Comparison of ENCODE assay signal across 8 cellular contexts in genomic region chr22:39240841-39241631, GRCh38. TPM values are rescaled to one million over a fixed set of nuclear protein-coding genes. Genes with fewer than 3 reads are reported as not detected.
DNase-seq lines count a peak whose midpoint lies in the region; ATAC-seq and TF ChIP-seq lines count a peak whose summit lies in the region.

No MANE protein-coding gene starts in this region.

- H3K27me3 Mint-ChIP-seq in activated CD4-positive, alpha-beta memory T cell treated with anti-CD3 and anti-CD28 coated beads, Interleukin-2, amount 10 ng/mL, durations not matched to agents 7 days and 5 days = peaks cover 61% of the 10 kb centered on the region

- peak overlapping the region; percentile 82 for H3K27ac Mint-ChIP-seq in activated CD4-positive, alpha-beta memory T cell treated with anti-CD3 and anti-CD28 coated beads, Interleukin-2, amount 10 ng/mL, durations not matched to agents 7 days and 5 days

- no peak overlapping the region for H3K27ac ChIP-seq in HUES6 (ENCODE audit: low read depth, low read length)
- no peak overlapping the region for H3K27ac ChIP-seq in foreskin keratinocyte
- H3K27ac ChIP-seq in psoas muscle = peak overlapping the region; percentile 87
- H3K27ac ChIP-seq in testis = peak overlapping the region in 1 of 2 donors; percentile 50

- no peaks in the 10 kb centered on the region for H3K36me3 ChIP-seq in HUES6 (ENCODE audit: control insufficient read depth, insufficient read depth, low read length)
- H3K36me3 ChIP-seq in psoas muscle (ENCODE audit: insufficient read depth in 1 of 2, low read depth in 1 of 2) = no peaks in the 10 kb centered on the region
- no peaks in the 10 kb centered on the region for H3K36me3 ChIP-seq in testis (ENCODE audit: low read depth, missing control alignments)

- CTCF ChIA-PET in activated CD4-positive, alpha-beta memory T cell treated with anti-CD3 and anti-CD28 coated beads, Interleukin-2, amount 10 ng/mL, durations not matched to agents 7 days and 5 days (lab: Charles Lee) = interaction anchor here (0.8 to 1.8 kb wide), 2 partner anchors 70 to 371 kb away, joined by 4 read pairs; no protein-coding TSS in a partner anchor

- DNase-seq in activated CD4-positive, alpha-beta memory T cell treated with anti-CD3 and anti-CD28 coated beads, Interleukin-2, amount 10 ng/mL, durations not matched to agents 7 days and 5 days = peak; percentile 69
- DNase-seq in foreskin keratinocyte (peak; percentile 70 to 78), psoas muscle (peak; percentile 70 to 82), testis (no peak), NCI-H345 (lab: John Stamatoyannopoulos, UW) (no peak)

- 19 to 33% (median 22%) methylated on average over 18 to 19 of the region's 19 CpGs for WGBS in psoas muscle, 3 donors
- WGBS in testis, 2 donors = 40 to 66% methylated on average over 9 to 19 of the region's 19 CpGs

- TF ChIP-seq CTCF in foreskin keratinocyte (conservative IDR thresholded peaks at IDR 0.05) (no peak), psoas muscle (IDR thresholded peaks at IDR 0.05) (no peak), testis (IDR thresholded peaks at IDR 0.05) (no peak)

- peaks cover 61% of the 10 kb centered on the region for H3K4me1 Mint-ChIP-seq in activated CD4-positive, alpha-beta memory T cell treated with anti-CD3 and anti-CD28 coated beads, Interleukin-2, amount 10 ng/mL, durations not matched to agents 7 days and 5 days

- TF ChIP-seq POLR2A in testis (IDR thresholded peaks at IDR 0.05) = no peak

- H3K4me3 ChIP-seq in HUES6 (ENCODE audit: low read depth, low read length) (peak overlapping the region; percentile 65; the same call in 1 of the 2 replicates), psoas muscle (peak overlapping the region; percentile 73), testis (peak overlapping the region in 1 of 2 donors; percentile 43)

- no peak overlapping the region for H3K9ac ChIP-seq in HUES6 (ENCODE audit: low read length)

- H3K27me3 ChIP-seq in HUES6 (ENCODE audit: control insufficient read depth, insufficient read depth, low read length) = peaks cover 87% of the 10 kb centered on the region
- no peaks in the 10 kb centered on the region for H3K27me3 ChIP-seq in foreskin keratinocyte
- no peaks in the 10 kb centered on the region for H3K27me3 ChIP-seq in psoas muscle (ENCODE audit: insufficient read depth in 3 of 3, low read length in 2 of 3)
- H3K27me3 ChIP-seq in testis = no peaks in the 10 kb centered on the region

- H3K4me3 Mint-ChIP-seq in activated CD4-positive, alpha-beta memory T cell treated with anti-CD3 and anti-CD28 coated beads, Interleukin-2, amount 10 ng/mL, durations not matched to agents 7 days and 5 days = peak overlapping the region; percentile 74

- H3K9me3 Mint-ChIP-seq in activated CD4-positive, alpha-beta memory T cell treated with anti-CD3 and anti-CD28 coated beads, Interleukin-2, amount 10 ng/mL, durations not matched to agents 7 days and 5 days = no peaks in the 10 kb centered on the region

- H3K9me3 ChIP-seq in HUES6 (ENCODE audit: control insufficient read depth, insufficient read depth, low read depth, low read length) = no peaks in the 10 kb centered on the region
- no peaks in the 10 kb centered on the region for H3K9me3 ChIP-seq in psoas muscle
- H3K9me3 ChIP-seq in testis = no peaks in the 10 kb centered on the region

- intact Hi-C loops in psoas muscle (cut with DNase I) = loop anchor here in 1 of 2 donors (5.0 kb wide), 2 partner anchors 36 to 71 kb away; no protein-coding TSS in a partner anchor
- intact Hi-C loops in testis (cut with DNase I; ENCODE audit: low total_unique reads) = no loop called here

- ATAC-seq in foreskin keratinocyte = peak; percentile 37
- peak; percentile 20 to 53 (median 44) for ATAC-seq in psoas muscle
- ATAC-seq in HG02973 (IDR thresholded peaks at IDR 0.05; ENCODE audit: unreplicated experiment) = no peak
- ATAC-seq in HG03439 (IDR thresholded peaks at IDR 0.05; ENCODE audit: unreplicated experiment) = no peak

- H3K36me3 Mint-ChIP-seq in activated CD4-positive, alpha-beta memory T cell treated with anti-CD3 and anti-CD28 coated beads, Interleukin-2, amount 10 ng/mL, durations not matched to agents 7 days and 5 days (ENCODE audit: low read depth) = peaks cover 10% of the 10 kb centered on the region

- POLR2A ChIA-PET in activated CD4-positive, alpha-beta memory T cell treated with anti-CD3 and anti-CD28 coated beads, Interleukin-2, amount 10 ng/mL, durations not matched to agents 7 days and 5 days (lab: Charles Lee) = interaction anchor here (0.7 to 3.2 kb wide), 9 partner anchors 11 to 1651 kb away, joined by 3 to 29 read pairs (median 5); partner anchors contain the start of genes ATF4 and RPL3

- peaks cover 32% of the 10 kb centered on the region for H3K4me1 ChIP-seq in HUES6 (ENCODE audit: control insufficient read depth, insufficient read depth, low read length)
- peaks cover 20% of the 10 kb centered on the region for H3K4me1 ChIP-seq in foreskin keratinocyte
- H3K4me1 ChIP-seq in psoas muscle = peaks cover 63% of the 10 kb centered on the region
- peaks cover 15% of the 10 kb centered on the region for H3K4me1 ChIP-seq in testis

RNA-seq across cellular contexts. Expression of gene PDGFB, which starts 3.7 kb away (rescaled TPM):
- 1 to 10 TPM; 6.4 to 6.5 TPM for total RNA-seq in activated CD4-positive, alpha-beta memory T cell treated with anti-CD3 and anti-CD28 coated beads, Interleukin-2, amount 10 ng/mL, durations not matched to agents 7 days and 5 days
- total RNA-seq in foreskin keratinocyte (10.9 and 12.8 TPM in 2 replicates), psoas muscle (10 to 100 TPM in 3 of 4 donors, 1 to 10 TPM in 1; 7.5 to 16.4 (median 14.0) TPM), testis (10 to 100 TPM in 1 of 2 donors, 1 to 10 TPM in 1; 9.8 to 13.3 TPM)
- polyA plus RNA-seq in foreskin keratinocyte (9.8 and 12.0 TPM in 2 replicates), psoas muscle (10 to 100 TPM in 1 of 3 donors, 1 to 10 TPM in 2; 5.2 to 10.1 (median 5.8) TPM), testis (ENCODE audit: insufficient read depth, low read depth, low replicate concordance) (7.7 TPM)

Comparison
In these comparisons a context has a peak if more than half of its experiments do, and no peak if none do; other contexts are left out.
1. DNase-seq: peak in activated CD4-positive, alpha-beta memory T cell treated with anti-CD3 and anti-CD28 coated beads, Interleukin-2, amount 10 ng/mL, durations not matched to agents 7 days and 5 days (single experiment), foreskin keratinocyte (2 of 2) and psoas muscle (2 of 2); none in testis (single experiment) and NCI-H345 (single experiment).
2. ATAC-seq: peak in foreskin keratinocyte (single experiment) and psoas muscle (4 of 4); none in HG02973 (single experiment) and HG03439 (single experiment).